ENCODE assay signal across 25 cellular contexts in the genomic region with DNA sequence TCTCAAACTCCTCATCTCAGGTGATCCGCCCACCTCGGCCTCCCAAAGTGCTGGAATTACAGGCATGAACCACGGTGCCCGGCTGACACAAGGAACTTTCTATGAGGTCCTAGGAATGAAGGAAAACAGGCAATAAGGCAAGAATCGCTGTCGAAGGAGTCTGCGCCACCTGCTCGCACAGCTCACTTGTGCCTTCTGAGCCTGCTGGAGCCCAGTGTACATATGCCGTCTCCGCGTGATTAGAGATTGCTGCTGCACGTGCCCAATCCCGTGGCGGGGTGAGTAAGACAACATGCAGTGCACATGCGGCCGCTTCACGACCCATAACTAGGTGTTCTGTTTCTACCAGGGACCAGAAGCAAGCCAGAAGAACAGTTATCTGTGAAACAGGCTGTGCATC. TPM values are rescaled to one million over a fixed set of nuclear protein-coding genes. Genes with fewer than 3 reads are reported as not detected.
DNase-seq lines count a peak whose midpoint lies in the region; ATAC-seq and TF ChIP-seq lines count a peak whose summit lies in the region.
"Had no signal": no experiment of that assay in that cellular context is flagged by ENCODE, and none has a peak within 500 bp of the region (broad histone marks: within the 10 kb centered on the region; RNA-seq: fewer than 3 reads in every experiment).

No MANE protein-coding gene starts in this region.

- H3K4me3 ChIP-seq in SJCRH30 = no peak overlapping the region
- H3K4me3 ChIP-seq in trophoblast cell (ENCODE audit: low read depth, low read length) = no peak overlapping the region
- no peak overlapping the region for H3K4me3 ChIP-seq in HAP-1

- H4K8ac ChIP-seq in trophoblast cell (ENCODE audit: low read depth, low read length) = no peak overlapping the region

- no peak for TF ChIP-seq CTCF in chondrocyte (IDR thresholded peaks at IDR 0.05)

- no CpG with 5 or more reads among the region's 17 CpGs for WGBS in trophoblast cell (ENCODE audit: extremely low coverage, insufficient coverage, insufficient read length)

- no peak overlapping the region for H3K4me3 Mint-ChIP-seq in chondrocyte (ENCODE audit: unreplicated experiment)
- no peak overlapping the region for H3K4me3 Mint-ChIP-seq in activated naive CD8-positive, alpha-beta T cell treated with anti-CD3 and anti-CD28 coated beads, Interleukin-2, amount 50 U/mL, for 24 hours
- H3K4me3 Mint-ChIP-seq: B cell, CD14-positive monocyte had no signal

- no peaks in the 10 kb centered on the region for H3K9me3 ChIP-seq in SJCRH30 (replicated peaks)
- H3K9me3 ChIP-seq in trophoblast cell (ENCODE audit: insufficient read depth, low read depth, low read length) = peaks cover 5% of the 10 kb centered on the region
- peaks cover 3% of the 10 kb centered on the region; the same call in 1 of the 2 replicates for H3K9me3 ChIP-seq in HAP-1
- H3K9me3 ChIP-seq: SK-N-SH had no signal

- no peak overlapping the region for H2AK5ac ChIP-seq in trophoblast cell (ENCODE audit: low read length)

- no peak overlapping the region for H3K9ac ChIP-seq in trophoblast cell (ENCODE audit: low read length)
- H3K9ac ChIP-seq: SK-N-SH had no signal

- H2BK12ac ChIP-seq in trophoblast cell (ENCODE audit: low read length) = no peak overlapping the region

- H2BK5ac ChIP-seq in trophoblast cell (ENCODE audit: low read depth, low read length, poor library complexity) = no peak overlapping the region

- no peaks in the 10 kb centered on the region for H3K36me3 ChIP-seq in SJCRH30
- H3K36me3 ChIP-seq in trophoblast cell (ENCODE audit: control insufficient read depth in 1 of 2, insufficient read depth in 2 of 2, low read length in 2 of 2) = no peaks in the 10 kb centered on the region
- H3K36me3 ChIP-seq in HAP-1 (replicated peaks) = no peaks in the 10 kb centered on the region

- no peak overlapping the region for H4K12ac ChIP-seq in trophoblast cell (ENCODE audit: low read depth, low read length)

- H3K27ac ChIP-seq in SJCRH30 (no peak overlapping the region), trophoblast cell (ENCODE audit: low read depth, low read length) (no peak overlapping the region)
- H3K27ac ChIP-seq: 22Rv1 had no signal

- peaks cover 6% of the 10 kb centered on the region for H3K4me1 Mint-ChIP-seq in chondrocyte (ENCODE audit: low read depth)
- H3K4me1 Mint-ChIP-seq in activated naive CD8-positive, alpha-beta T cell treated with anti-CD3 and anti-CD28 coated beads, Interleukin-2, amount 50 U/mL, for 24 hours = peaks cover 13% of the 10 kb centered on the region

- H3K27me3 ChIP-seq in SJCRH30 = no peaks in the 10 kb centered on the region
- no peaks in the 10 kb centered on the region for H3K27me3 ChIP-seq in trophoblast cell (ENCODE audit: insufficient read depth, low read length)
- H3K27me3 ChIP-seq in HAP-1 (ENCODE audit: low read depth) = no peaks in the 10 kb centered on the region

- peaks cover 4% of the 10 kb centered on the region for H3K79me1 ChIP-seq in trophoblast cell (ENCODE audit: low read length)

- no peaks in the 10 kb centered on the region for H3K36me3 Mint-ChIP-seq in chondrocyte (ENCODE audit: low read depth)
- no peaks in the 10 kb centered on the region for H3K36me3 Mint-ChIP-seq in activated naive CD8-positive, alpha-beta T cell treated with anti-CD3 and anti-CD28 coated beads, Interleukin-2, amount 50 U/mL, for 24 hours (ENCODE audit: low read depth)
- H3K36me3 Mint-ChIP-seq: CD14-positive monocyte had no signal

- H2AFZ ChIP-seq in trophoblast cell (ENCODE audit: insufficient read depth, low read length, poor library complexity) = no peak overlapping the region

- no peak overlapping the region for H4K91ac ChIP-seq in trophoblast cell (ENCODE audit: low read depth, low read length)

- no peak overlapping the region for H3K4me2 ChIP-seq in trophoblast cell (ENCODE audit: low read length)
- H3K4me2 ChIP-seq: SK-N-SH had no signal

- no peak overlapping the region for H2BK120ac ChIP-seq in trophoblast cell (ENCODE audit: insufficient read depth, low read length, poor library complexity)

- H3K18ac ChIP-seq in trophoblast cell (ENCODE audit: low read length) = no peak overlapping the region

- H3K14ac ChIP-seq in trophoblast cell (ENCODE audit: low read length) = no peak overlapping the region

- peak; percentile 37 for DNase-seq in DMS 273 (lab: John Stamatoyannopoulos, UW; ENCODE audit: unreplicated experiment)
- DNase-seq in DMS 273 treated with DMSO at 0.1 percent for 48 hours (lab: John Stamatoyannopoulos, UW) = no peak
- peak; percentile 23 to 42 for DNase-seq in SJCRH30
- DNase-seq in chondrocyte (ENCODE audit: low spot score) = peak; percentile 79
- DNase-seq in trophoblast cell = peak; percentile 29 to 71
- no peak for DNase-seq in middle frontal gyrus (ENCODE audit: extremely low spot score, low spot score)
- no peak for DNase-seq in HAP-1 (ENCODE audit: low spot score in 2 of 2)
- no peak for DNase-seq in activated naive CD8-positive, alpha-beta T cell treated with anti-CD3 and anti-CD28 coated beads, Interleukin-2, amount 50 U/mL, for 24 hours
- DNase-seq: CD8-positive, alpha-beta memory T cell; DMS153; DND-41; Kasumi-1; NCI-H1105; NCI-H1436 treated with DMSO at 0.1 percent for 48 hours; NCI-H187 treated with DMSO at 0.1 percent for 48 hours; NCI-H446; SHP77 treated with DMSO at 0.1 percent for 48 hours; SK-N-SH; SW 1271 had no signal

- H3K4ac ChIP-seq in trophoblast cell (ENCODE audit: low read depth, low read length) = no peak overlapping the region

- no peaks in the 10 kb centered on the region for H3K9me3 Mint-ChIP-seq in chondrocyte (ENCODE audit: low read depth)
- H3K9me3 Mint-ChIP-seq in activated naive CD8-positive, alpha-beta T cell treated with anti-CD3 and anti-CD28 coated beads, Interleukin-2, amount 50 U/mL, for 24 hours = no peaks in the 10 kb centered on the region
- H3K9me3 Mint-ChIP-seq: CD8-positive, alpha-beta memory T cell had no signal

- H3K23ac ChIP-seq in trophoblast cell (ENCODE audit: low read length) = no peak overlapping the region

- in situ Hi-C loops in HAP-1 (cut with MboI; ENCODE audit: low sequenced_read_pairs) = no loop called here

- ATAC-seq in activated naive CD8-positive, alpha-beta T cell treated with anti-CD3 and anti-CD28 coated beads, Interleukin-2, amount 50 U/mL, for 24 hours = no peak
- ATAC-seq: HCT116, HepG2, Panc1 had no signal

- no peaks in the 10 kb centered on the region for H3K79me2 ChIP-seq in trophoblast cell (ENCODE audit: control insufficient read depth, insufficient read depth, low read length, poor library complexity)

- no peaks in the 10 kb centered on the region for H3K4me1 ChIP-seq in SJCRH30
- H3K4me1 ChIP-seq in trophoblast cell (ENCODE audit: control insufficient read depth in 1 of 2, insufficient read depth in 2 of 2, low read length in 2 of 2) = peaks cover 0 to 6% of the 10 kb centered on the region in 2 experiments
- peaks cover 9% of the 10 kb centered on the region for H3K4me1 ChIP-seq in HAP-1

- no peak overlapping the region for H3K27ac Mint-ChIP-seq in chondrocyte (ENCODE audit: unreplicated experiment)
- H3K27ac Mint-ChIP-seq in activated naive CD8-positive, alpha-beta T cell treated with anti-CD3 and anti-CD28 coated beads, Interleukin-2, amount 50 U/mL, for 24 hours = no peak overlapping the region
- H3K27ac Mint-ChIP-seq: B cell; CD8-positive, alpha-beta memory T cell had no signal

- H3K27me3 Mint-ChIP-seq in chondrocyte (ENCODE audit: low read depth) = no peaks in the 10 kb centered on the region
- peaks cover 3% of the 10 kb centered on the region for H3K27me3 Mint-ChIP-seq in activated naive CD8-positive, alpha-beta T cell treated with anti-CD3 and anti-CD28 coated beads, Interleukin-2, amount 50 U/mL, for 24 hours
- H3K27me3 Mint-ChIP-seq: B cell; CD8-positive, alpha-beta memory T cell had no signal

RNA-seq across cellular contexts. Expression of gene H3-3A, which starts 24.3 kb away (rescaled TPM):
- 923 and 957 TPM in 2 replicates for total RNA-seq in SJCRH30 (2014; rRNA removed; shearing (Covaris generic))
- total RNA-seq in chondrocyte = 307 to 328 TPM (median 315 TPM) in 3 replicates
- 1,042 and 1,059 TPM in 2 replicates for polyA plus RNA-seq in trophoblast cell (2013)

Comparison
In these comparisons a context has a peak if more than half of its experiments do, and no peak if none do; other contexts are left out.
1. DNase-seq: peak in DMS 273 (single experiment), SJCRH30 (2 of 2), chondrocyte (single experiment) and trophoblast cell (2 of 2); none in DMS 273 treated with DMSO at 0.1 percent for 48 hours (single experiment), middle frontal gyrus (single experiment), HAP-1 (0 of 2) and activated naive CD8-positive, alpha-beta T cell treated with anti-CD3 and anti-CD28 coated beads, Interleukin-2, amount 50 U/mL, for 24 hours (single experiment).